Comparison of ENCODE assay signal across 1 cellular context in genomic region chr2:98503481-98504096, GRCh38.
TF ChIP-seq lines count a peak whose summit lies in the region.

No MANE protein-coding gene starts in this region.

TF ChIP-seq in WTC11, 78 proteins besides CTCF, POLR2A, EP300 and RAD21 (continued from another document):
- no peak for TF ChIP-seq IRF1 (CRISPR knock-in tag; IDR thresholded peaks at IDR 0.05)
- no peak for TF ChIP-seq MLX (CRISPR knock-in tag; IDR thresholded peaks at IDR 0.05)
- TF ChIP-seq ETV6 (CRISPR knock-in tag; IDR thresholded peaks at IDR 0.05), result no peak
- TF ChIP-seq CREM (CRISPR knock-in tag; IDR thresholded peaks at IDR 0.05), result no peak
- TF ChIP-seq ATF6 (CRISPR knock-in tag; IDR thresholded peaks at IDR 0.05), result no peak
- no peak for TF ChIP-seq ATF1 (CRISPR knock-in tag; IDR thresholded peaks at IDR 0.05)
- TF ChIP-seq CDX4 (CRISPR knock-in tag; IDR thresholded peaks at IDR 0.05; ENCODE audit: borderline replicate concordance), result no peak
- no peak for TF ChIP-seq ZNF396 (CRISPR knock-in tag; IDR thresholded peaks at IDR 0.05; ENCODE audit: borderline replicate concordance)
- no peak for TF ChIP-seq USF1 (CRISPR knock-in tag; IDR thresholded peaks at IDR 0.05)
- TF ChIP-seq STAT6 (CRISPR knock-in tag; conservative IDR thresholded peaks at IDR 0.05; ENCODE audit: low read depth), result no peak
- no peak for TF ChIP-seq PREB (CRISPR knock-in tag; IDR thresholded peaks at IDR 0.05; ENCODE audit: borderline replicate concordance)
